In the genomic region with DNA sequence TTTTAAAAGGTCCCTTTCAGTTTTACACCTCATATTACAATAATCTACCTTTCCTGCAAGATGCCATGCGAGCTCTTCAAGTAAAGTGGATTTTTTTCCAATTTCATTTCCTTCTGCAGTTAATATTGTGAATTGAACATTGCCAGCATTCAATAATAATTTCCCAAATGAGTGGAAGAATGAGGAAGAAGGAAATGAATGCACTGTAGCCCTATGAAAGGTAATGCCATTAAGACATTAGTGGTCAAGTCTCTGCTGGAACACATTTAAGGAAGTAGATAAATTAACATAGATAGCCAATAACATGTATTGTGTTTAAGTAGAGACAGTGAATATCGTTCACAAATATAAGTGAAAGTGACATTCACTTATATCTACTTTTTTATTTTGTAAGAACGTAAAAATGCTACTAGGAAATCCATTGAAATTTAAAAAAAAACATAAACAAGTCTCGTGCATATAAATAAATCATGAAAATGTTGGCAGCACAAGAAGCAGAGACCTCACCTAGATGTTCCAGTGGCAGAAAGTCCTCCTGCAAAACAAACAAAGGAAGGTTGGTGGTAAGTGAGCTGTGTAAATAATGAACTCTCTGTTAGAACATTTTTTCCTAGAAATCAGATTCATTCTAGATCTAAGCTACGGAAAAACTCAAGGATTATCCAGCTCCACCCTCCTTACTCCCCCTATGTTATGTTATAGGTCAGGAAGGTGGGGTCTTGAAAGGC, we compare ENCODE assay signal across 34 cellular contexts. TPM values are rescaled to one million over a fixed set of nuclear protein-coding genes. Genes with fewer than 3 reads are reported as not detected.
"Had no signal": no experiment of that assay in that cellular context is flagged by ENCODE, and none has a peak within 500 bp of the region (broad histone marks: within the 10 kb centered on the region; RNA-seq: fewer than 3 reads in every experiment).

No MANE protein-coding gene starts in this region.

- DNase-seq: activated CD4-positive, alpha-beta T cell treated with anti-CD3 and anti-CD28 coated beads for 1 hour; activated CD4-positive, alpha-beta T cell treated with anti-CD3 and anti-CD28 coated beads, Interleukin-2, amount 10 ng/mL, durations not matched to agents 7 days and 5 days; activated CD8-positive, alpha-beta T cell treated with anti-CD3 and anti-CD28 coated beads for 36 hours; activated gamma-delta T cell treated with Interleukin-2 at 50 U/mL for 16 hours; activated naive CD4-positive, alpha-beta T cell treated with anti-CD3 and anti-CD28 coated beads, Interleukin-2, amount 50 U/mL, for 16 hours; activated T-cell treated with anti-CD3 and anti-CD28 coated beads, Interleukin-2, amount 50 U/mL, for 4 hours; amniotic stem cell; caudate nucleus; cortex of kidney; effector memory CD8-positive, alpha-beta T cell; head of caudate nucleus; hippocampal formation; left colon; naive B cell; ovary; stimulated activated CD4-positive, alpha-beta T cell treated with anti-CD3 and anti-CD28 coated beads, Interleukin-15, amount 100 ng/mL, for 24 hours; stimulated activated CD4-positive, alpha-beta T cell treated with anti-CD3 and anti-CD28 coated beads, Interleukin-2, amount 100 ng/mL, for 24 hours; stimulated activated naive B cell treated with anti-CD40 and anti-IgM and Interleukin-4, amounts not matched to agents 10 μg/mL and 1 μg/mL and 100 μg/mL, for 72 hours; T-helper 9 cell; tibial artery; upper lobe of right lung had no signal

- FAIRE-seq: astrocyte, keratinocyte, TTC549 had no signal

- H3K9me3 ChIP-seq: prostate gland, suprapubic skin, tibial artery, upper lobe of right lung had no signal

- H3K9me3 Mint-ChIP-seq: activated CD4-positive, alpha-beta T cell treated with anti-CD3 and anti-CD28 coated beads, Interleukin-2, amount 10 ng/mL, durations not matched to agents 7 days and 5 days; activated CD8-positive, alpha-beta T cell treated with anti-CD3 and anti-CD28 coated beads for 36 hours; activated T-cell treated with anti-CD3 and anti-CD28 coated beads, Interleukin-2, amount 50 U/mL, for 4 hours; activated T-helper 17 cell treated with anti-CD3 and anti-CD28 coated beads, Interleukin-2, amount 50 U/mL, for 72 hours; effector memory CD8-positive, alpha-beta T cell; mesothelial cell of epicardium; naive B cell; stimulated activated naive B cell treated with anti-CD40 and anti-IgM and Interleukin-4, amounts not matched to agents 10 μg/mL and 1 μg/mL and 100 μg/mL, for 72 hours; WTC11 had no signal

- H3K27me3 ChIP-seq: ovary, suprapubic skin, tibial artery, upper lobe of right lung had no signal

- H3K36me3 ChIP-seq: ovary, prostate gland, suprapubic skin, tibial artery, upper lobe of right lung had no signal

- H3K4me1 ChIP-seq: prostate gland, suprapubic skin, tibial artery, upper lobe of right lung had no signal

- ATAC-seq: activated CD8-positive, alpha-beta T cell treated with anti-CD3 and anti-CD28 coated beads for 36 hours; activated T-cell treated with anti-CD3 and anti-CD28 coated beads, Interleukin-2, amount 50 U/mL, for 4 hours; activated T-helper 17 cell treated with anti-CD3 and anti-CD28 coated beads, Interleukin-2, amount 50 U/mL, for 72 hours; effector memory CD8-positive, alpha-beta T cell; left colon; stimulated activated naive B cell treated with anti-CD40 and anti-IgM and Interleukin-4, amounts not matched to agents 10 μg/mL and 1 μg/mL and 100 μg/mL, for 72 hours; upper lobe of right lung; WTC11 had no signal

- H3K4me3 Mint-ChIP-seq: activated CD4-positive, alpha-beta T cell treated with anti-CD3 and anti-CD28 coated beads, Interleukin-2, amount 10 ng/mL, durations not matched to agents 7 days and 5 days; activated CD8-positive, alpha-beta T cell treated with anti-CD3 and anti-CD28 coated beads for 36 hours; activated T-cell treated with anti-CD3 and anti-CD28 coated beads, Interleukin-2, amount 50 U/mL, for 4 hours; activated T-helper 17 cell treated with anti-CD3 and anti-CD28 coated beads, Interleukin-2, amount 50 U/mL, for 72 hours; effector memory CD8-positive, alpha-beta T cell; mesothelial cell of epicardium; naive B cell; stimulated activated naive B cell treated with anti-CD40 and anti-IgM and Interleukin-4, amounts not matched to agents 10 μg/mL and 1 μg/mL and 100 μg/mL, for 72 hours; WTC11 had no signal

- H3K27me3 Mint-ChIP-seq: effector memory CD8-positive, alpha-beta T cell; naive B cell; stimulated activated naive B cell treated with anti-CD40 and anti-IgM and Interleukin-4, amounts not matched to agents 10 μg/mL and 1 μg/mL and 100 μg/mL, for 72 hours had no signal

- H3K27ac ChIP-seq: ovary, prostate gland, suprapubic skin, tibial artery, upper lobe of right lung had no signal

- H3K4me3 ChIP-seq: ovary, prostate gland, suprapubic skin, tibial artery, upper lobe of right lung had no signal

- H3K27ac Mint-ChIP-seq: activated CD4-positive, alpha-beta T cell treated with anti-CD3 and anti-CD28 coated beads, Interleukin-2, amount 10 ng/mL, durations not matched to agents 7 days and 5 days; activated CD8-positive, alpha-beta T cell treated with anti-CD3 and anti-CD28 coated beads for 36 hours; activated T-helper 17 cell treated with anti-CD3 and anti-CD28 coated beads, Interleukin-2, amount 50 U/mL, for 72 hours; effector memory CD8-positive, alpha-beta T cell; mesothelial cell of epicardium; stimulated activated naive B cell treated with anti-CD40 and anti-IgM and Interleukin-4, amounts not matched to agents 10 μg/mL and 1 μg/mL and 100 μg/mL, for 72 hours; WTC11 had no signal

- H3K4me1 Mint-ChIP-seq: activated CD4-positive, alpha-beta T cell treated with anti-CD3 and anti-CD28 coated beads, Interleukin-2, amount 10 ng/mL, durations not matched to agents 7 days and 5 days; activated T-helper 17 cell treated with anti-CD3 and anti-CD28 coated beads, Interleukin-2, amount 50 U/mL, for 72 hours; mesothelial cell of epicardium; WTC11 had no signal

RNA-seq across cellular contexts. Expression of a gene that starts 17.7 kb away (rescaled TPM):
- total RNA-seq: astrocyte, chondrocyte, fibroblast of lung, fibroblast of villous mesenchyme, lower leg skin, mesothelial cell of epicardium, suprapubic skin, WTC11 had no signal
- polyA plus RNA-seq: fibroblast of lung, keratinocyte, neural cell had no signal
